Comparison of ENCODE assay signal across 1 cellular context in genomic region chr12:79691299-79692248, GRCh38.
TF ChIP-seq lines count a peak whose summit lies in the region.

No MANE protein-coding gene starts in this region.

TF ChIP-seq in A549, 52 proteins besides CTCF, POLR2A, EP300 and RAD21 (continued from another document):
- TF ChIP-seq BCL3 (IDR thresholded peaks at IDR 0.05) (no peak), RFX5 (IDR thresholded peaks at IDR 0.05) (no peak), JUNB (IDR thresholded peaks at IDR 0.05) (no peak), FOXS1 (CRISPR knock-in tag; IDR thresholded peaks at IDR 0.05) (no peak), HES2 (IDR thresholded peaks at IDR 0.05) (no peak), HEYL (CRISPR knock-in tag; IDR thresholded peaks at IDR 0.05) (no peak), POLR2AphosphoS2 (conservative IDR thresholded peaks at IDR 0.05; ENCODE audit: low read length) (no peak), HOXB13 (CRISPR knock-in tag; IDR thresholded peaks at IDR 0.05; ENCODE audit: low read depth) (no peak), ATOH8 (CRISPR knock-in tag; IDR thresholded peaks at IDR 0.05; ENCODE audit: low read depth) (no peak), HDAC2 (IDR thresholded peaks at IDR 0.05) (no peak), EHMT2 (IDR thresholded peaks at IDR 0.05; ENCODE audit: low read depth) (no peak), REST (IDR thresholded peaks at IDR 0.05) (no peak), USF2 (IDR thresholded peaks at IDR 0.05) (peak; percentile 59), GATA3 (IDR thresholded peaks at IDR 0.05; ENCODE audit: borderline replicate concordance) (no peak), FOSB (CRISPR knock-in tag; IDR thresholded peaks at IDR 0.05) (peak; percentile 61; the same call in 1 of the 2 replicates), CBX8 (IDR thresholded peaks at IDR 0.05) (no peak), RARB (CRISPR knock-in tag; IDR thresholded peaks at IDR 0.05) (no peak), ZNF302 (CRISPR knock-in tag; IDR thresholded peaks at IDR 0.05) (no peak), TFCP2L1 (CRISPR knock-in tag; IDR thresholded peaks at IDR 0.05) (peak; percentile 7; the same call in 1 of the 2 replicates), TP53 (CRISPR knock-in tag; IDR thresholded peaks at IDR 0.05) (peak; percentile 79; the same call in 1 of the 2 replicates), ESRRA (IDR thresholded peaks at IDR 0.05; ENCODE audit: borderline replicate concordance, low read length) (no peak), MYC (IDR thresholded peaks at IDR 0.05; ENCODE audit: borderline replicate concordance, low read length) (no peak)
- TF ChIP-seq, protein P1, sequence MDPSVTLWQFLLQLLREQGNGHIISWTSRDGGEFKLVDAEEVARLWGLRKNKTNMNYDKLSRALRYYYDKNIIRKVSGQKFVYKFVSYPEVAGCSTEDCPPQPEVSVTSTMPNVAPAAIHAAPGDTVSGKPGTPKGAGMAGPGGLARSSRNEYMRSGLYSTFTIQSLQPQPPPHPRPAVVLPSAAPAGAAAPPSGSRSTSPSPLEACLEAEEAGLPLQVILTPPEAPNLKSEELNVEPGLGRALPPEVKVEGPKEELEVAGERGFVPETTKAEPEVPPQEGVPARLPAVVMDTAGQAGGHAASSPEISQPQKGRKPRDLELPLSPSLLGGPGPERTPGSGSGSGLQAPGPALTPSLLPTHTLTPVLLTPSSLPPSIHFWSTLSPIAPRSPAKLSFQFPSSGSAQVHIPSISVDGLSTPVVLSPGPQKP (IDR thresholded peaks at IDR 0.05; ENCODE audit: low read depth, low read length): no peak
- TF ChIP-seq, protein P2, sequence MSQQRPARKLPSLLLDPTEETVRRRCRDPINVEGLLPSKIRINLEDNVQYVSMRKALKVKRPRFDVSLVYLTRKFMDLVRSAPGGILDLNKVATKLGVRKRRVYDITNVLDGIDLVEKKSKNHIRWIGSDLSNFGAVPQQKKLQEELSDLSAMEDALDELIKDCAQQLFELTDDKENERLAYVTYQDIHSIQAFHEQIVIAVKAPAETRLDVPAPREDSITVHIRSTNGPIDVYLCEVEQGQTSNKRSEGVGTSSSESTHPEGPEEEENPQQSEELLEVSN (IDR thresholded peaks at IDR 0.05; ENCODE audit: borderline replicate concordance, low read depth): no peak; the same call in 1 of the 2 replicates
TF ChIP-seq in A549: peak in this region for 14.
